16 cellular contexts compared by ENCODE assay signal in the genomic region with DNA sequence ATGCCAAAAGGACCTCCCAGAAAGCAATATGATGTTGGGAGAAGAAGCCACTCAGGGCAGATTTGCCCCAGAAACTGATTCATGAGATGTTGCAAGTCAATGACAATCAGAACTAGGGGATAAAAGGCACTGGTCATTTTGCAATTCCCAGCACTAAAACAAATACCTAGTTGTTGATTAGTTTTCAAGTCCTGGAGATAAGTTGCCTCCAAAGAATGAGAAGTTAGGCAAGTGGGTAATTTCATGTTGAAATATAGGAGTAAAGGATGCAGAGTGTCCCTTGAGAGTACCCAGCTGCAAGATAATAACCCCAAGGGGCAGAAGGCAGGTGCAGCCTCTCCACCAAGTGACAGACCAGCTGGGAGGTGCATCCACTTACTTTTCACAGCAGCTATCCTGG.
"Had no signal": no experiment of that assay in that cellular context is flagged by ENCODE, and none has a peak within 500 bp of the region (broad histone marks: within the 10 kb centered on the region; RNA-seq: fewer than 3 reads in every experiment).

No MANE protein-coding gene starts in this region.

- ATAC-seq: activated CD4-positive, alpha-beta T cell treated with anti-CD3 and anti-CD28 coated beads for 36 hours; activated CD8-positive, alpha-beta T cell treated with anti-CD3 and anti-CD28 coated beads, Interleukin-2, amount 10 ng/mL, durations not matched to agents 7 days and 5 days; activated T-cell treated with anti-CD3 and anti-CD28 coated beads, Interleukin-2, amount 50 U/mL, for 72 hours; effector memory CD8-positive, alpha-beta T cell; right cardiac atrium had no signal

- DNase-seq: activated CD4-positive, alpha-beta T cell treated with anti-CD3 and anti-CD28 coated beads for 36 hours; activated CD8-positive, alpha-beta memory T cell treated with anti-CD3 and anti-CD28 coated beads, Interleukin-2, amount 50 U/mL, for 48 hours; activated CD8-positive, alpha-beta T cell treated with anti-CD3 and anti-CD28 coated beads, Interleukin-2, amount 10 ng/mL, durations not matched to agents 7 days and 5 days; activated gamma-delta T cell treated with Interleukin-2 at 50 U/mL for 16 hours; activated naive CD8-positive, alpha-beta T cell treated with anti-CD3 and anti-CD28 coated beads, Interleukin-2, amount 10 ng/mL, durations not matched to agents 7 days and 5 days; activated T-cell treated with anti-CD3 and anti-CD28 coated beads, Interleukin-2, amount 50 U/mL, for 72 hours; aorta; cerebellar nuclear complex; effector memory CD8-positive, alpha-beta T cell; heart left ventricle; immature natural killer cell; right cardiac atrium; stimulated activated CD4-positive, alpha-beta T cell treated with anti-CD3 and anti-CD28 coated beads, Interleukin-15, amount 100 ng/mL, for 24 hours; stimulated activated CD4-positive, alpha-beta T cell treated with anti-CD3 and anti-CD28 coated beads, Interleukin-4, amount 100 ng/mL, for 24 hours; stimulated activated naive CD4-positive, alpha-beta T cell treated with Interleukin-2 at 50 U/mL for 16 hours; substantia nigra had no signal
